ENCODE assay signal across 8 cellular contexts in the genomic region with DNA sequence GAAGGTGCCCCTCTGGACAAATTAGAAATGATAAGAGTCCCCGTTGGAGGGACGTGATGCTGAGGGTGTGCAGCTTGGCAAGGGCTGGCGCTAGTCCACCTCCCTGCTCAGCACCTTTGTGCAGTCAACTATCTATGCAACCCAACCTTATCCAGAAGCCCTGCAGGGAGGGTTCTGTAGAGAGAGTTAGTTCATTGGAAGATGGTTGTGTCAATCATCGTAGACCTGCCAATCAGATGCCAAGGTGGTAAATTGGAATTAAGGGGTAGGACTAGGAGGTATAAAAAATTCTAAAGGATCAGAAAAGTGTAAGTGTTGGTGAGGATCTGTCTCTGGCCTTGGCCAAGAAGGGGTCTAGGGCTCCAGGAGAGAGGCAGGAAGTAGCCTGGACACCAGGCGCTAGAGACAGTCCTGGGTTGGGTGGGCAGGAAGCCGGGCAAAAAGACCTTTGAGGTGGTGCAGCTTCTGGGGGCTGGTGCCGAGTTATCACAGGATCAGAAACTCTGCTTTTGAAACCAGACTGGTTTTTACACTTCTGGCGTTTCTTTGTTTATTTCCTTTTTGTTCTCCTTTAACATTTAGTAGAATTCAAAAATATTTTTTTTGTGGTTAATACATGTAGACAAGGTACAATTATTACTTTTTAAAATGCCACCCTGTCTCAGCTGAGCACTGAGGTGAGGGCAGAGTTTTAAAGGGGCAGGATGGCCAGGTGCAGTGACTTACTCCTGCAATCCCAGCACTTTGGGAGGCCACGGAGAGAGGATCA. TPM values are rescaled to one million over a fixed set of nuclear protein-coding genes. Genes with fewer than 3 reads are reported as not detected.
DNase-seq lines count a peak whose midpoint lies in the region; ATAC-seq, FAIRE-seq and TF ChIP-seq lines count a peak whose summit lies in the region.

No MANE protein-coding gene starts in this region.

- intact Hi-C loops in activated CD8-positive, alpha-beta T cell treated with anti-CD3 and anti-CD28 coated beads for 36 hours (cut with micrococcal nuclease), result no loop called here
- intact Hi-C loops in pancreas (cut with DNase I), result no loop called here

- CTCF ChIA-PET in activated CD8-positive, alpha-beta T cell treated with anti-CD3 and anti-CD28 coated beads for 36 hours (lab: Charles Lee), result interaction anchor here (1.2 to 1.4 kb wide), 2 partner anchors 8 to 11 kb away, joined by 3 to 6 read pairs; no protein-coding TSS in a partner anchor

- no peaks in the 10 kb centered on the region for H3K27me3 ChIP-seq in pancreas

- peaks cover 11% of the 10 kb centered on the region for H3K36me3 Mint-ChIP-seq in activated CD8-positive, alpha-beta T cell treated with anti-CD3 and anti-CD28 coated beads for 36 hours (ENCODE audit: low read depth)

- H3K9me3 Mint-ChIP-seq in activated CD8-positive, alpha-beta T cell treated with anti-CD3 and anti-CD28 coated beads for 36 hours, result no peaks in the 10 kb centered on the region

- peaks cover 59% of the 10 kb centered on the region for H3K4me1 Mint-ChIP-seq in activated CD8-positive, alpha-beta T cell treated with anti-CD3 and anti-CD28 coated beads for 36 hours (ENCODE audit: low read depth)

- peak; percentile 85 for ATAC-seq in activated CD8-positive, alpha-beta T cell treated with anti-CD3 and anti-CD28 coated beads for 36 hours
- ATAC-seq in pancreas, result peak in 3 of 4 donors; percentile 52 to 68 (median 57)
- no peak for ATAC-seq in HG02852 (IDR thresholded peaks at IDR 0.05; ENCODE audit: unreplicated experiment)

- H3K4me3 Mint-ChIP-seq in activated CD8-positive, alpha-beta T cell treated with anti-CD3 and anti-CD28 coated beads for 36 hours, result peak overlapping the region; percentile 70

- H3K27me3 Mint-ChIP-seq in activated CD8-positive, alpha-beta T cell treated with anti-CD3 and anti-CD28 coated beads for 36 hours, result no peaks in the 10 kb centered on the region

- peaks cover 0 to 6% (median 0%) of the 10 kb centered on the region in 3 donors for H3K4me1 ChIP-seq in pancreas

- FAIRE-seq in pancreas (lab: Jason Lieb, UNC), result no peak

- no peak for TF ChIP-seq CTCF in activated CD8-positive, alpha-beta T cell treated with anti-CD3 and anti-CD28 coated beads for 36 hours (IDR thresholded peaks at IDR 0.05)
- no peak for TF ChIP-seq CTCF in fibroblast of pulmonary artery (IDR thresholded peaks at IDR 0.05; ENCODE audit: low read length, missing control alignments)
- no peak for TF ChIP-seq CTCF in pancreas (IDR thresholded peaks at IDR 0.05)

- no peaks in the 10 kb centered on the region for H3K9me3 ChIP-seq in pancreas

- no peak overlapping the region for H3K27ac ChIP-seq in pancreas

- peak; percentile 67 for DNase-seq in EH (ENCODE audit: low read depth)
- peak; percentile 73 for DNase-seq in HuH-7 (ENCODE audit: low spot score)
- peak; percentile 71 for DNase-seq in activated CD8-positive, alpha-beta T cell treated with anti-CD3 and anti-CD28 coated beads for 36 hours
- peak; percentile 94 for DNase-seq in fibroblast of pulmonary artery (ENCODE audit: low read depth)
- DNase-seq in pancreas, result peak in 2 of 6 donors; percentile 15 to 20
- DNase-seq in hippocampal formation (lab: John Stamatoyannopoulos, UW), result no peak
- DNase-seq in cerebellum (ENCODE audit: low spot score), result no peak

- peak overlapping the region; percentile 90 for H3K27ac Mint-ChIP-seq in activated CD8-positive, alpha-beta T cell treated with anti-CD3 and anti-CD28 coated beads for 36 hours

- H3K4me3 ChIP-seq in fibroblast of pulmonary artery (replicated peaks; ENCODE audit: low read depth, low read length) (peak overlapping the region; percentile 64), pancreas (no peak overlapping the region)

- no peaks in the 10 kb centered on the region for H3K36me3 ChIP-seq in pancreas

- WGBS in pancreas, 2 donors, result 60 to 63% methylated on average over 9 of the region's 9 CpGs

- POLR2A ChIA-PET in activated CD8-positive, alpha-beta T cell treated with anti-CD3 and anti-CD28 coated beads for 36 hours (lab: Charles Lee), result interaction anchor here (0.6 to 1.8 kb wide), 6 partner anchors 9 to 106 kb away, joined by 3 to 8 read pairs (median 4); a partner anchor contains a TSS

RNA-seq across cellular contexts. Expression of a gene that starts 1.6 kb away (rescaled TPM):
- 1 to 10 TPM; 6.4 TPM for total RNA-seq in activated CD8-positive, alpha-beta T cell treated with anti-CD3 and anti-CD28 coated beads for 36 hours
- total RNA-seq in pancreas, result 1 to 10 TPM; 1.2 to 8.0 (median 2.1) TPM
- 10 to 100 TPM in 1 of 2 donors, 1 to 10 TPM in 1; 9.8 to 10.9 TPM for polyA plus RNA-seq in pancreas
- total RNA-seq in cerebellum, result 4.4 TPM

RNA-seq across cellular contexts. Expression of a gene that starts 25.9 kb away (rescaled TPM):
- 1 to 10 TPM; 7.9 to 8.5 TPM for total RNA-seq in activated CD8-positive, alpha-beta T cell treated with anti-CD3 and anti-CD28 coated beads for 36 hours
- 1 to 10 TPM in 3 of 6 donors, under 1 TPM in 3; 0.32 to 1.6 (median 0.94) TPM for total RNA-seq in pancreas
- polyA plus RNA-seq in pancreas, result 1 to 10 TPM; 3.3 to 8.7 TPM
- 0.27 TPM for total RNA-seq in cerebellum

RNA-seq across cellular contexts. Expression of a gene that starts 36.7 kb away (rescaled TPM):
- 100 to 1,000 TPM; 263 to 268 TPM for total RNA-seq in activated CD8-positive, alpha-beta T cell treated with anti-CD3 and anti-CD28 coated beads for 36 hours
- total RNA-seq in pancreas, result under 1 TPM; 0.05 to 1.00 (median 0.58) TPM
- under 1 TPM; 0.05 to 0.19 TPM for polyA plus RNA-seq in pancreas
- total RNA-seq in cerebellum, result 0.18 TPM

RNA-seq across cellular contexts. Expression of a gene that starts 57.7 kb away (rescaled TPM):
- 100 to 1,000 TPM; 699 to 717 TPM for total RNA-seq in activated CD8-positive, alpha-beta T cell treated with anti-CD3 and anti-CD28 coated beads for 36 hours
- total RNA-seq in pancreas, result 10 to 100 TPM in 1 of 6 donors, 1 to 10 TPM in 4, under 1 TPM in 1; 0.91 to 12.8 (median 3.2) TPM
- polyA plus RNA-seq in pancreas, result 1 to 10 TPM; 2.2 to 3.7 TPM
- total RNA-seq in cerebellum, result 0.64 TPM

Comparison
In these comparisons a context has a peak if more than half of its experiments do, and no peak if none do; other contexts are left out.
1. DNase-seq: peak in EH (single experiment), HuH-7 (single experiment), activated CD8-positive, alpha-beta T cell treated with anti-CD3 and anti-CD28 coated beads for 36 hours (single experiment) and fibroblast of pulmonary artery (single experiment); none in hippocampal formation (0 of 2) and cerebellum (single experiment).
2. RNA of a gene that starts 36.7 kb away (total RNA-seq): 263 to 268 TPM in activated CD8-positive, alpha-beta T cell treated with anti-CD3 and anti-CD28 coated beads for 36 hours; 0.05 to 1.00 TPM in pancreas and 0.18 TPM in cerebellum (single experiment); every median in the first group is over 100 times any median in the second.